Comparison of ENCODE assay signal across 20 cellular contexts in the genomic region with DNA sequence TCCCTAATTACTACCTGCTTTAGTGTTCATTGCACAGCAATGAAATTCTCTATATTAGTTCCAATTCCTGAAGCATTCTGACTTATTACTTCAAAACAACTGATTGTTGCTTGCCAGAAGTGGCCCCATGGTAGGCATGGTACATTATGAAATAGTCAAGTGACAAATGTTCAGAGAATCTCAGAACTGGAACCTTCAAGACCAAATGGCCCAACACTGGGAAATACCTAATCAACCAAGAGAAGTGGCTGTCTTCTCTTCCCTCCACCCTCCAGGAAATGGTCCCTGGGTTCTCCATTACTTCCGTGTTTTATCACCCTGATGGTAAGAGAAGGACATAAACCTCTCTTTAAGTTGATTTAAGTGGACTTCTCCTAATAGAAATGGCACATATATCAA.
"Had no signal": no experiment of that assay in that cellular context is flagged by ENCODE, and none has a peak within 500 bp of the region (broad histone marks: within the 10 kb centered on the region; RNA-seq: fewer than 3 reads in every experiment).

No MANE protein-coding gene starts in this region.

- H3K36me3 ChIP-seq: gastroesophageal sphincter, neutrophil, ovary had no signal

- DNase-seq: central memory CD4-positive, alpha-beta T cell; effector CD4-positive, alpha-beta T cell; endodermal cell; erythroblast; glutamatergic neuron; kidney; left cardiac atrium; left ventricle myocardium superior; mucosa of descending colon; naive thymus-derived CD8-positive, alpha-beta T cell; ovary; right cardiac atrium; stimulated activated CD4-positive, alpha-beta T cell treated with anti-CD3 and anti-CD28 coated beads, Interleukin-2, amount 100 ng/mL, for 48 hours; stimulated activated naive CD8-positive, alpha-beta T cell treated with anti-CD3 and anti-CD28 coated beads, Interleukin-15, Interleukin-2, amounts not matched to agents 100 U/mL and 50 U/mL, for 24 hours had no signal

- H3K4me2 ChIP-seq: smooth muscle cell had no signal

- H3K4me3 ChIP-seq: coronary artery, mucosa of descending colon, ovary, smooth muscle cell, tibial nerve had no signal

- H3K4me3 Mint-ChIP-seq: endodermal cell; naive thymus-derived CD8-positive, alpha-beta T cell had no signal

- H3K27ac ChIP-seq: coronary artery, neutrophil, ovary, tibial nerve had no signal

- H3K27me3 Mint-ChIP-seq: naive thymus-derived CD8-positive, alpha-beta T cell; progenitor cell of endocrine pancreas had no signal

- H3K9me3 ChIP-seq: mucosa of descending colon, neutrophil, ovary had no signal

- ATAC-seq: gastroesophageal sphincter; left ventricle myocardium superior; mucosa of descending colon; naive thymus-derived CD8-positive, alpha-beta T cell; right cardiac atrium; stimulated activated naive CD8-positive, alpha-beta T cell treated with anti-CD3 and anti-CD28 coated beads, Interleukin-15, Interleukin-2, amounts not matched to agents 100 U/mL and 50 U/mL, for 24 hours had no signal

- H3K27me3 ChIP-seq: gastroesophageal sphincter, neutrophil, ovary, tibial nerve had no signal
